In the genomic region with DNA sequence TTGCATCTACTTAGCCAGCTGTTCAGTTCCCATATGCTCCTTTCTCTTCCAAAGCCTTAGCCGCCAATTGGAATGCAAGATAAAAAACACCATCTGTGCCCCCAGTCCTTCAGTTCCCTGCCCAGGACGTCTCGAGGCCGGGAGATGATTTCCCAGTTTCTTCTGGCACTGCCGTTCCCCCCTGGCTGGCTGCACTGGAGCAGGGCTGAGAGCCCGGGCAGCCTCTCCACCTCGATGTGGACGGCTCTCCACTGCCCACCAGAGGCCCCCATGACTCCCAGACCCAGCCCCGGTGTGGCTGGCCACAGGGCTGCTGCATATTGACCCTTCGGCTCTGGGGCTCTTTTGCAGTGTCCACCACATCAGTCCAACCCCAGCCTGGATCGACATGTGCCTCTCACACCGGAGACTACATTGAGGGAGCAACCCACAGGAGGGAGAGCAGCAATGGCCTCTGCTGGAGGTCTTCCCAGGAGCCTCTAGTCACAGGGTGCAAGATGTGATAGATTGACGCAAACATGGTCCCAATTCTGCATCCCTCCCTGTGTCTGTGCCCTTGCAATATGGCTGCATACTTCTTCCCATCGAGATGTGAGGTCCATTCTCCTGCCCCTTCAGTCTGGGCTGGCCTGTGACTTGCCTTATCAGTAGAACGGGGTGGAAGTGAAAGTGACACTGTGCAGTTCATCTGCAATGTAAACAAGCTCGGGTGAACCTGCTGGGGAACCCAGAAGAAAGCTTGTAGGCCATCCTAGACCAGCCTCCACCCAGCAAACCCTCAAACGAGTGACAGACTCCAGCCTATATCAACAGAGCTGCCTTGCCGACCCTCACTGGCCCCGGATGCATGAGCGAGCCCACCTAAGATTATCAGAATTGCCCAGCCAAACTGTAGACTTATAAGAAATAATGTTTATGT, we compare ENCODE assay signal across 1 cellular context.
TF ChIP-seq lines count a peak whose summit lies in the region.

No MANE protein-coding gene starts in this region.

TF ChIP-seq in H1, 55 proteins besides CTCF, POLR2A, EP300 and RAD21:
- TF ChIP-seq MAFK (IDR thresholded peaks at IDR 0.05; ENCODE audit: low read depth, low read length) (no peak), BRCA1 (IDR thresholded peaks at IDR 0.05; ENCODE audit: low read depth, low read length) (no peak), ASH2L (IDR thresholded peaks at IDR 0.05; ENCODE audit: low read length) (no peak), CBX5 (IDR thresholded peaks at IDR 0.05; ENCODE audit: low read depth, low read length) (no peak), HDAC6 (IDR thresholded peaks at IDR 0.05; ENCODE audit: low read depth, low read length) (no peak), GABPA (IDR thresholded peaks at IDR 0.05; ENCODE audit: borderline replicate concordance, insufficient read depth, low read length) (no peak), POLR2AphosphoS5 (IDR thresholded peaks at IDR 0.05; ENCODE audit: low read depth, low read length) (no peak), CHD1 (IDR thresholded peaks at IDR 0.05; ENCODE audit: low read depth, low read length) (no peak), CTBP2 (IDR thresholded peaks at IDR 0.05; ENCODE audit: borderline replicate concordance, insufficient read depth, insufficient read length, low read length) (no peak), BACH1 (IDR thresholded peaks at IDR 0.05; ENCODE audit: low read length) (no peak), SAP30 (IDR thresholded peaks at IDR 0.05; ENCODE audit: insufficient read depth, insufficient replicate concordance, low read length) (no peak)
- TF ChIP-seq, protein P1, sequence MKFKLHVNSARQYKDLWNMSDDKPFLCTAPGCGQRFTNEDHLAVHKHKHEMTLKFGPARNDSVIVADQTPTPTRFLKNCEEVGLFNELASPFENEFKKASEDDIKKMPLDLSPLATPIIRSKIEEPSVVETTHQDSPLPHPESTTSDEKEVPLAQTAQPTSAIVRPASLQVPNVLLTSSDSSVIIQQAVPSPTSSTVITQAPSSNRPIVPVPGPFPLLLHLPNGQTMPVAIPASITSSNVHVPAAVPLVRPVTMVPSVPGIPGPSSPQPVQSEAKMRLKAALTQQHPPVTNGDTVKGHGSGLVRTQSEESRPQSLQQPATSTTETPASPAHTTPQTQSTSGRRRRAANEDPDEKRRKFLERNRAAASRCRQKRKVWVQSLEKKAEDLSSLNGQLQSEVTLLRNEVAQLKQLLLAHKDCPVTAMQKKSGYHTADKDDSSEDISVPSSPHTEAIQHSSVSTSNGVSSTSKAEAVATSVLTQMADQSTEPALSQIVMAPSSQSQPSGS (IDR thresholded peaks at IDR 0.05; ENCODE audit: low read length): no peak
- TF ChIP-seq, protein P2, sequence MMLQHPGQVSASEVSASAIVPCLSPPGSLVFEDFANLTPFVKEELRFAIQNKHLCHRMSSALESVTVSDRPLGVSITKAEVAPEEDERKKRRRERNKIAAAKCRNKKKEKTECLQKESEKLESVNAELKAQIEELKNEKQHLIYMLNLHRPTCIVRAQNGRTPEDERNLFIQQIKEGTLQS (IDR thresholded peaks at IDR 0.05; ENCODE audit: insufficient read depth, low read depth, low read length): no peak
